ENCODE assay signal across 1 cellular context in genomic region chr16:20897253-20897896, GRCh38.
TF ChIP-seq lines count a peak whose summit lies in the region.

No MANE protein-coding gene starts in this region.

TF ChIP-seq in IMR-90, 13 proteins besides CTCF, POLR2A, EP300 and RAD21 (continued from another document):
- TF ChIP-seq RFX5 (IDR thresholded peaks at IDR 0.05; ENCODE audit: low read depth, low read length) (no peak), NFE2L2 (IDR thresholded peaks at IDR 0.05; ENCODE audit: low read depth, low read length) (no peak)
